32 cellular contexts compared by ENCODE assay signal in the genomic region with DNA sequence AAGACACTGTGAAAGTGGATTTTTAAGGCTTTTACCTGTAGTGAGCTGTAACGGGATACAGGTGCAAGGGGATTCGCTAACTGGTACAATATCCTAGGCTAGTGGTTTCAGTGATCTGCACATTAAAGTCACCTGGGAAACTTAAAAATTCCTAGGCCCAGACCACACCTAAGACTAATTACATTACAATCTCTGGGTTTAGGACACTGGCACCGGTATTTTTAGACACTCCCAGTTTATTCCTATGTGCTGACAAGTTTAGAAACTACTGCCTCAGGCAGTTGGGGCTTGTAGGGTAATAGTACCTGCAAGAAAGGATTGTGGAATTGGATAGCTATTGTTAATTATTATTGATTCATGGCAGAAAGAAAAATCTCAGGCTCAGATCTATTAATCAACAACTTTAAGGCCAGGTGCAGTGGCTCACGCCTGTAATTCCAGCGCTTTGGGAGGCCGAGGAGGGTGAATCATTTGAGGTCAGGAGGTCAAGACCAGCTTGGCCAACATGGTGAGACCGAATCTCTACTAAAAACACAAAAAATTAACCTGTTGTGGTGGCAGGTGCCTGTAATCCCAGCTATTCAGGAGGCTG. TPM values are rescaled to one million over a fixed set of nuclear protein-coding genes. Genes with fewer than 3 reads are reported as not detected.
"Had no signal": no experiment of that assay in that cellular context is flagged by ENCODE, and none has a peak within 500 bp of the region (broad histone marks: within the 10 kb centered on the region; RNA-seq: fewer than 3 reads in every experiment).

No MANE protein-coding gene starts in this region.

- H3K4me3 Mint-ChIP-seq: activated B cell treated with CpG ODN at 0.5 μM for 24 hours; activated CD4-positive, alpha-beta T cell treated with anti-CD3 and anti-CD28 coated beads for 36 hours; activated T-cell treated with anti-CD3 and anti-CD28 coated beads, Interleukin-2, amount 50 U/mL, for 24 hours; activated T-helper 17 cell treated with anti-CD3 and anti-CD28 coated beads, Interleukin-2, amount 50 U/mL, for 72 hours; effector memory CD8-positive, alpha-beta T cell; memory B cell; naive B cell had no signal

- H3K36me3 Mint-ChIP-seq: activated naive CD4-positive, alpha-beta T cell treated with anti-CD3 and anti-CD28 coated beads, Interleukin-2, amount 50 U/mL, for 72 hours; memory B cell; naive B cell had no signal

- H3K27me3 ChIP-seq: brain microvascular endothelial cell, dorsolateral prefrontal cortex, esophagus squamous epithelium, gastroesophageal sphincter, heart left ventricle, sigmoid colon, upper lobe of left lung had no signal

- DNase-seq: activated B cell treated with CpG ODN at 0.5 μM for 24 hours; activated CD4-positive, alpha-beta T cell treated with anti-CD3 and anti-CD28 coated beads for 36 hours; activated CD4-positive, alpha-beta T cell treated with anti-CD3 and anti-CD28 coated beads, Interleukin-2, amount 50 U/mL, for 4 hours; activated CD8-positive, alpha-beta memory T cell treated with anti-CD3 and anti-CD28 coated beads for 24 hours; activated CD8-positive, alpha-beta memory T cell treated with anti-CD3 and anti-CD28 coated beads, Interleukin-2, amount 50 U/mL, for 4 hours; activated T-cell treated with anti-CD3 and anti-CD28 coated beads, Interleukin-2, amount 50 U/mL, for 24 hours; aorta; brain microvascular endothelial cell; central memory CD4-positive, alpha-beta T cell; dorsolateral prefrontal cortex; effector memory CD8-positive, alpha-beta T cell; esophagus squamous epithelium; heart left ventricle; kidney glomerular epithelial cell; left ventricle myocardium inferior; naive B cell; nucleus accumbens; posterior cingulate gyrus; sigmoid colon; stimulated activated CD4-positive, alpha-beta T cell treated with anti-CD3 and anti-CD28 coated beads, Interleukin-2, amount 100 ng/mL, for 48 hours; stimulated activated CD8-positive, alpha-beta memory T cell treated with anti-CD3 and anti-CD28 coated beads, Interleukin-4, amount 100 ng/mL, for 48 hours; stimulated activated naive CD4-positive, alpha-beta T cell treated with Interleukin-2 at 50 U/mL for 16 hours; T-helper 9 cell; upper lobe of left lung had no signal

- H3K9me3 ChIP-seq: esophagus squamous epithelium, sigmoid colon, thoracic aorta, upper lobe of left lung had no signal

- H3K4me1 Mint-ChIP-seq: activated B cell treated with CpG ODN at 0.5 μM for 24 hours; activated CD4-positive, alpha-beta T cell treated with anti-CD3 and anti-CD28 coated beads for 36 hours; activated T-helper 17 cell treated with anti-CD3 and anti-CD28 coated beads, Interleukin-2, amount 50 U/mL, for 72 hours; memory B cell; naive B cell had no signal

- H3K9me3 Mint-ChIP-seq: activated B cell treated with CpG ODN at 0.5 μM for 24 hours; activated naive CD4-positive, alpha-beta T cell treated with anti-CD3 and anti-CD28 coated beads, Interleukin-2, amount 50 U/mL, for 72 hours; activated T-cell treated with anti-CD3 and anti-CD28 coated beads, Interleukin-2, amount 50 U/mL, for 24 hours; activated T-helper 17 cell treated with anti-CD3 and anti-CD28 coated beads, Interleukin-2, amount 50 U/mL, for 72 hours; effector memory CD8-positive, alpha-beta T cell had no signal

- H3K36me3 ChIP-seq: brain microvascular endothelial cell, esophagus squamous epithelium, gastroesophageal sphincter, heart left ventricle, left ventricle myocardium inferior, sigmoid colon, thoracic aorta, upper lobe of left lung had no signal

- H3K27ac Mint-ChIP-seq: activated B cell treated with CpG ODN at 0.5 μM for 24 hours; activated CD4-positive, alpha-beta T cell treated with anti-CD3 and anti-CD28 coated beads for 36 hours; activated naive CD4-positive, alpha-beta T cell treated with anti-CD3 and anti-CD28 coated beads, Interleukin-2, amount 50 U/mL, for 72 hours; activated T-cell treated with anti-CD3 and anti-CD28 coated beads, Interleukin-2, amount 50 U/mL, for 24 hours; activated T-helper 17 cell treated with anti-CD3 and anti-CD28 coated beads, Interleukin-2, amount 50 U/mL, for 72 hours; effector memory CD8-positive, alpha-beta T cell; memory B cell had no signal

- H3K27ac ChIP-seq: brain microvascular endothelial cell, dorsolateral prefrontal cortex, esophagus squamous epithelium, gastroesophageal sphincter, heart left ventricle, left ventricle myocardium inferior, sigmoid colon, thoracic aorta, upper lobe of left lung had no signal

- H3K4me1 ChIP-seq: gastroesophageal sphincter, heart left ventricle, left ventricle myocardium inferior, sigmoid colon, upper lobe of left lung had no signal

- H3K27me3 Mint-ChIP-seq: activated B cell treated with CpG ODN at 0.5 μM for 24 hours; activated T-helper 17 cell treated with anti-CD3 and anti-CD28 coated beads, Interleukin-2, amount 50 U/mL, for 72 hours; memory B cell had no signal

- H3K4me3 ChIP-seq: dorsolateral prefrontal cortex, esophagus squamous epithelium, gastroesophageal sphincter, heart left ventricle, left ventricle myocardium inferior, sigmoid colon, thoracic aorta, upper lobe of left lung had no signal

- ATAC-seq: activated CD4-positive, alpha-beta T cell treated with anti-CD3 and anti-CD28 coated beads for 36 hours; activated naive CD4-positive, alpha-beta T cell treated with anti-CD3 and anti-CD28 coated beads, Interleukin-2, amount 50 U/mL, for 72 hours; activated T-helper 17 cell treated with anti-CD3 and anti-CD28 coated beads, Interleukin-2, amount 50 U/mL, for 72 hours; effector memory CD8-positive, alpha-beta T cell; gastroesophageal sphincter; heart left ventricle had no signal

RNA-seq across cellular contexts. Expression of a gene that starts 50.4 kb away (rescaled TPM):
- total RNA-seq: activated naive CD4-positive, alpha-beta T cell treated with anti-CD3 and anti-CD28 coated beads, Interleukin-2, amount 50 U/mL, for 72 hours; aorta; endothelial cell of umbilical vein; left ventricle myocardium inferior; T-helper 1 cell treated with Interleukin-12 subunit alpha and Interleukin-12 subunit beta and Interleukin-4 antibody, amounts not matched to agents 30 ng/mL and 1 ng/mL, for 36 hours; thoracic aorta had no signal
- polyA plus RNA-seq: aorta, endothelial cell of umbilical vein, heart left ventricle, neural cell had no signal
